ENCODE assay signal across 24 cellular contexts in the genomic region with DNA sequence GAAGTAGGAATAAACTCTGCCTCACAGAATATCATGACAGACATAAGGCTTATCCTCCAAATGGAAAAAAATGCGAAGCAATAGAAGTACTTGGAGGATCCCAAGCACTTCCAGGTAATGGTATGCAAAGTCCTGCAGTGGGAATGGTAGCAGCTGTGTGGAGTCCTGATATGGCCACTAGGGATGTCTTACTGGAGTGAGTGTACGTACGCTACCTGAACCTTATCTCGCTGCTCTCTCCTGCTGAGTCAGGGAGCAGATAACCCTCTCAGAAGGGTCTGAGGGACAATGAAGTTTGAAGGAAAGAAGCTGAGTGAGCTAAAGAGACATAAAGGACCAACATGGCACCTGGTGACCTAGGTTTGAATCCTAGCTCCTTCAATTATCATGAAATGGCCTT. TPM values are rescaled to one million over a fixed set of nuclear protein-coding genes. Genes with fewer than 3 reads are reported as not detected.
"Had no signal": no experiment of that assay in that cellular context is flagged by ENCODE, and none has a peak within 500 bp of the region (broad histone marks: within the 10 kb centered on the region; RNA-seq: fewer than 3 reads in every experiment).

No MANE protein-coding gene starts in this region.

- H3K4me1 ChIP-seq: colonic mucosa, gastroesophageal sphincter, tibial artery had no signal

- H3K27ac Mint-ChIP-seq: nephron progenitor cell; progenitor cell of endocrine pancreas; stimulated activated effector memory CD8-positive, alpha-beta T cell treated with anti-CD3 and anti-CD28 coated beads, Interleukin-12 subunit alpha, Interleukin-12 subunit beta, amount 100 ng/mL, for 72 hours had no signal

- H3K4me3 Mint-ChIP-seq: effector memory CD8-positive, alpha-beta T cell; nephron progenitor cell had no signal

- DNase-seq: activated CD4-positive, alpha-beta T cell treated with anti-CD3 and anti-CD28 coated beads, Interleukin-2, amount 50 U/mL, for 1 hour; activated CD4-positive, CD25-positive, alpha-beta regulatory T cell treated with anti-CD3 and anti-CD28 coated beads, Interleukin-2, amount 50 U/mL, for 72 hours; activated gamma-delta T cell treated with Interleukin-2 at 50 U/mL for 16 hours; activated naive CD4-positive, alpha-beta T cell treated with anti-CD3 and anti-CD28 coated beads, Interleukin-2, amount 50 U/mL, for 16 hours; activated T-cell treated with anti-CD3 and anti-CD28 coated beads, Interleukin-2, amount 50 U/mL, for 1 hour; cerebellar nuclear complex; colonic mucosa; effector memory CD8-positive, alpha-beta T cell; left cardiac atrium; left ventricle myocardium superior; nephron progenitor cell; stimulated activated CD4-positive, alpha-beta T cell treated with anti-CD3 and anti-CD28 coated beads, Interleukin-4, amount 100 ng/mL, for 24 hours; stomach; T-helper 2 cell; tibial artery; upper lobe of right lung had no signal

- H3K4me1 Mint-ChIP-seq: nephron progenitor cell had no signal

- H3K4me3 ChIP-seq: colonic mucosa, gastroesophageal sphincter, hepatocyte, skin epidermis, stomach, tibial artery, upper lobe of right lung had no signal

- H3K9me3 ChIP-seq: colonic mucosa, gastroesophageal sphincter, neutrophil, stomach, tibial artery, upper lobe of right lung had no signal

- H3K9me3 Mint-ChIP-seq: effector memory CD8-positive, alpha-beta T cell; nephron progenitor cell; stimulated activated effector memory CD8-positive, alpha-beta T cell treated with anti-CD3 and anti-CD28 coated beads, Interleukin-12 subunit alpha, Interleukin-12 subunit beta, amount 100 ng/mL, for 72 hours had no signal

- H3K36me3 Mint-ChIP-seq: stimulated activated effector memory CD8-positive, alpha-beta T cell treated with anti-CD3 and anti-CD28 coated beads, Interleukin-12 subunit alpha, Interleukin-12 subunit beta, amount 100 ng/mL, for 72 hours had no signal

- H3K27ac ChIP-seq: colonic mucosa, gastroesophageal sphincter, hepatocyte, neutrophil, stomach, tibial artery, upper lobe of right lung had no signal

- ATAC-seq: gastroesophageal sphincter; stimulated activated effector memory CD8-positive, alpha-beta T cell treated with anti-CD3 and anti-CD28 coated beads, Interleukin-12 subunit alpha, Interleukin-12 subunit beta, amount 100 ng/mL, for 72 hours had no signal

- H3K36me3 ChIP-seq: colonic mucosa, gastroesophageal sphincter, neutrophil, stomach, tibial artery, upper lobe of right lung had no signal

- H3K27me3 ChIP-seq: colonic mucosa, gastroesophageal sphincter, neutrophil, stomach, tibial artery, upper lobe of right lung had no signal

RNA-seq across cellular contexts. Expression of gene CH25H, which starts 42.2 kb away (rescaled TPM):
- total RNA-seq: endothelial cell of umbilical vein, osteocyte, progenitor cell of endocrine pancreas had no signal
